ENCODE assay signal across 8 cellular contexts in the genomic region with DNA sequence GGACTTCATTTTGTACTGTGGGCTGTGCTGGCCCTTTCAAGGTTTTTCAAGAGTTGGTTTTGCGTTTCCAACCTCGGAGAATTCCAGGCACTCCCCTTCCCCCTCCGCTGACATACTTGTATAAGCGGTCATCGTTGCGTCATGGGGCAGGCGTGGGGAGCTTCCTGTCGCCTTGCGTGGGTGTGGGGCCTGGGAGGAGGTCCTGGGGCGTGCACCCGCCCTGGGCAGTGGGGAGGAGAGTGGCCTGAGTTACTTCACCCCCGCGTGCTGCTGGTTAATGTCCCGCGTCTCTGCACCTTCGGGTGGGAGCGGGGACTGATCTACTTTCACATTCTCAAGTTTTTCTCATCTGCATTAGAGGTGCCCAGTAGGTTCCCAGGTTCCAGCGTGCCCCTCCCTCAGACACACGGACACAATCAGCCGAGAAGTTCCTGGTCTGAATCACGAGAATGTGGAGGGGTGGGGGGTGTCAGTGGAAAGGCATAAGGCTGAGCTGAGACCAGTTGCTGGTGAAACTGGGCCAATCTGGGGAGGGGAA. TPM values are rescaled to one million over a fixed set of nuclear protein-coding genes. Genes with fewer than 3 reads are reported as not detected.
DNase-seq lines count a peak whose midpoint lies in the region; ATAC-seq and TF ChIP-seq lines count a peak whose summit lies in the region.

No MANE protein-coding gene starts in this region.

- CTCF ChIA-PET in GM10248 (lab: Yijun Ruan, JAX): interaction anchor here (1.0 kb wide), 2 partner anchors 8 to 189 kb away, joined by 3 read pairs; no protein-coding TSS in a partner anchor

- H3K4me3 ChIP-seq in lower leg skin (ENCODE audit: low read depth, poor library complexity, severe bottlenecking): peak overlapping the region; percentile 91

- WGBS in lower leg skin, 2 donors: 0% methylated on average over 21 of the region's 21 CpGs

- peak; percentile 57 for DNase-seq in GM10248 (ENCODE audit: extremely low spot score)
- DNase-seq in NCI-H146 treated with DMSO at 0.1 percent for 48 hours (lab: John Stamatoyannopoulos, UW; ENCODE audit: unreplicated experiment): peak; percentile 38
- DNase-seq in activated CD4-positive, alpha-beta T cell treated with anti-CD3 and anti-CD28 coated beads for 4 hours: peak; percentile 61 to 69
- DNase-seq in dermis microvascular lymphatic vessel endothelial cell (ENCODE audit: low read depth in 2 of 2): peak; percentile 73 to 92
- peak; percentile 94 to 99 for DNase-seq in lower leg skin (ENCODE audit: low spot score in 2 of 2)
- DNase-seq in stimulated activated CD8-positive, alpha-beta memory T cell treated with anti-CD3 and anti-CD28 coated beads, Interleukin-15, amount 100 ng/mL, for 48 hours (ENCODE audit: low read depth in 2 of 2): peak; percentile 66 to 67
- DNase-seq in NCI-H1694 treated with DMSO at 0.1 percent for 48 hours (lab: John Stamatoyannopoulos, UW): no peak

- intact Hi-C loops in lower leg skin (cut with DNase I; ENCODE audit: low total_unique reads): loop anchor here (10.0 kb wide), 1 partner anchor 700 kb away; no protein-coding TSS in a partner anchor

- no peak for TF ChIP-seq POLR2A in lower leg skin (IDR thresholded peaks at IDR 0.05)

- POLR2A ChIA-PET in GM10248 (lab: Yijun Ruan, JAX): interaction anchor here (0.5 to 2.0 kb wide), 5 partner anchors 13 to 632 kb away, joined by 3 to 8 read pairs (median 3); a partner anchor contains a TSS

- ATAC-seq in GM21360 (IDR thresholded peaks at IDR 0.05; ENCODE audit: unreplicated experiment): no peak

- TF ChIP-seq CTCF in GM10248 (IDR thresholded peaks at IDR 0.05; ENCODE audit: control extremely low read depth, extremely low read depth, low read depth, missing control alignments): no peak
- TF ChIP-seq CTCF in lower leg skin (IDR thresholded peaks at IDR 0.05): no peak

RNA-seq across cellular contexts. Expression of a gene that starts 4.1 kb away (rescaled TPM):
- total RNA-seq in dermis microvascular lymphatic vessel endothelial cell (18.6 and 31.1 TPM in 2 replicates), lower leg skin (100 to 1,000 TPM; 118 to 146 (median 130) TPM)

RNA-seq across cellular contexts. Expression of a gene that starts 4.1 kb away (rescaled TPM):
- total RNA-seq in dermis microvascular lymphatic vessel endothelial cell (57.1 and 62.4 TPM in 2 replicates), lower leg skin (100 to 1,000 TPM in 1 of 4 donors, 10 to 100 TPM in 3; 67.8 to 110 (median 78.0) TPM)

RNA-seq across cellular contexts. Expression of a gene that starts 36.2 kb away (rescaled TPM):
- total RNA-seq in dermis microvascular lymphatic vessel endothelial cell: 36.2 and 46.7 TPM in 2 replicates
- total RNA-seq in lower leg skin: 10 to 100 TPM; 21.4 to 46.1 (median 39.8) TPM

RNA-seq across cellular contexts. Expression of a gene that starts 37.8 kb away (rescaled TPM):
- total RNA-seq in dermis microvascular lymphatic vessel endothelial cell (20.3 and 26.2 TPM in 2 replicates), lower leg skin (10 to 100 TPM; 17.7 to 60.4 (median 32.7) TPM)

RNA-seq across cellular contexts. Expression of a gene that starts 51.7 kb away (rescaled TPM):
- total RNA-seq in dermis microvascular lymphatic vessel endothelial cell: 25.4 and 43.5 TPM in 2 replicates
- 1 to 10 TPM; 4.9 to 8.3 (median 7.0) TPM for total RNA-seq in lower leg skin
